In the genomic region with DNA sequence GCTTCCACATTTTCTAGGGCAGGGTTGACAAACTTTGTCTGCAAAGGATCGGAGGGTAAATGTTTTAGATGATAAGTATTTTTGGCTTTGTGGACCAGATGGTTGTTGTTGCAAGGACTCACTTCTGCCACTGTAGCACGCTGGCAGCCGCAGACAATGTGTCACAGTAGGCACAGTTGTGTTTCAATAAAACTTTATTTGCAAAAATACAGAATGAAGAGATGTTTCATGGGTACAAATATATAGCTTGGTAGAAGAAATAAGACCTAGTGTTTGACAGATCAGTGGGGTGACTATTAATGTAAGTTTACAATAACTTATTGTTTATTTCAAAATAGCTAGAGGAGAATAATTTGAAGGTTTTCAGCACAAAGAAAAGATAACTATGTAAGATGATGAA, we compare ENCODE assay signal across 17 cellular contexts.
DNase-seq lines count a peak whose midpoint lies in the region; ATAC-seq, FAIRE-seq and TF ChIP-seq lines count a peak whose summit lies in the region.
"Had no signal": no experiment of that assay in that cellular context is flagged by ENCODE, and none has a peak within 500 bp of the region (broad histone marks: within the 10 kb centered on the region; RNA-seq: fewer than 3 reads in every experiment).

No MANE protein-coding gene starts in this region.

- H3K9me3 ChIP-seq in HepG2 (ENCODE audit: low read length) = no peaks in the 10 kb centered on the region; the same call in 1 of the 2 replicates
- no peaks in the 10 kb centered on the region for H3K9me3 ChIP-seq in right lobe of liver

- H4K20me1 ChIP-seq in HepG2 (ENCODE audit: insufficient read depth, low read length) = no peaks in the 10 kb centered on the region
- H4K20me1 ChIP-seq: BLaER1 treated with 17β-estradiol and CSF1 and Interleukin-3, amounts not matched to agents 10 nM and 100 nM had no signal

- H3K36me3 ChIP-seq in HepG2 (replicated peaks in 1 of 2; ENCODE audit: control insufficient read depth in 1 of 2, insufficient read depth in 2 of 2, low read length in 2 of 2) (no peaks in the 10 kb centered on the region), right lobe of liver (no peaks in the 10 kb centered on the region)
- H3K36me3 ChIP-seq: BLaER1 treated with 17β-estradiol and CSF1 and Interleukin-3, amounts not matched to agents 10 nM and 100 nM had no signal

- H2AFZ ChIP-seq in HepG2 (ENCODE audit: low read length) = no peak overlapping the region
- H2AFZ ChIP-seq: GM23338 had no signal

- H3K4me1 ChIP-seq in HepG2 (ENCODE audit: insufficient read depth, low read length) (no peaks in the 10 kb centered on the region), right lobe of liver (no peaks in the 10 kb centered on the region)

- H3K4me3 ChIP-seq in HepG2 (replicated peaks in 1 of 3; ENCODE audit: insufficient read depth in 1 of 3, low read depth in 2 of 3, low read length in 3 of 3) (no peak overlapping the region), right lobe of liver (no peak overlapping the region)
- H3K4me3 ChIP-seq: BLaER1 treated with 17β-estradiol and CSF1 and Interleukin-3, amounts not matched to agents 10 nM and 100 nM; GM23338 had no signal

- CTCF ChIA-PET in HepG2 (lab: Yijun Ruan, JAX; ENCODE audit: low intra/inter-chr PET ratio, low total read pairs) = no interaction called here

- intact Hi-C loops in HepG2 (cut with micrococcal nuclease; ENCODE audit: unreplicated experiment) = no loop called here
- intact Hi-C loops in right lobe of liver (cut with DNase I) = no loop called here

- POLR2A ChIA-PET in HepG2 (lab: Yijun Ruan, JAX) = no interaction called here

- TF ChIP-seq EP300 in HepG2 (IDR thresholded peaks at IDR 0.05; ENCODE audit: low read depth in 2 of 2, low read length in 2 of 2) (no peak), HepG2 (CRISPR knock-in tag; IDR thresholded peaks at IDR 0.05; ENCODE audit: borderline replicate concordance) (no peak)

- no peak for FAIRE-seq in HepG2 (lab: Jason Lieb, UNC)
- FAIRE-seq: H54, HTR-8/SVneo had no signal

- no peak overlapping the region for H3K27ac ChIP-seq in HepG2 (ENCODE audit: extremely low read length, insufficient read depth, low read length)
- no peak overlapping the region for H3K27ac ChIP-seq in right lobe of liver
- H3K27ac ChIP-seq: BLaER1 treated with 17β-estradiol and CSF1 and Interleukin-3, amounts not matched to agents 10 nM and 100 nM had no signal

- no peak for DNase-seq in HepG2 (ENCODE audit: low spot score)
- no peak for DNase-seq in right lobe of liver
- peak; percentile 18 for DNase-seq in NCI-H446 treated with DMSO at 0.1 percent for 48 hours (lab: John Stamatoyannopoulos, UW)
- peak; percentile 9 for DNase-seq in islet precursor cell
- DNase-seq in A172 (ENCODE audit: low spot score) = no peak
- no peak for DNase-seq in stimulated activated naive CD4-positive, alpha-beta T cell (lab: John Stamatoyannopoulos, UW)
- DNase-seq: 8988T, Calu3, DMS79, GDM1, HCEC 1CT had no signal

- in situ Hi-C loops in HepG2 (cut with HindIII; ENCODE audit: extremely low pct_ligation_motif_present, low pct_unique_long_range_greater_than_20kb) = no loop called here

- no peaks in the 10 kb centered on the region for H3K79me2 ChIP-seq in HepG2 (ENCODE audit: insufficient read depth, low read length)

- WGBS in HepG2 (ENCODE audit: low lambda C conversion rate) = 1% methylated on average over 3 of the region's 3 CpGs
- WGBS in right lobe of liver (ENCODE audit: insufficient coverage, low coverage, low lambda C conversion rate, missing lambda C conversion rate) = 49% methylated on average over 3 of the region's 3 CpGs

- TF ChIP-seq POLR2A in HepG2 (IDR thresholded peaks at IDR 0.05; ENCODE audit: insufficient read depth in 1 of 2, low read depth in 2 of 2, low read length in 2 of 2) (no peak), right lobe of liver (IDR thresholded peaks at IDR 0.05) (no peak)

- BruUV-seq in HepG2 (replicated peaks; lab: Mats Ljungman, UMichigan) = no TSS peak

- H3K27me3 ChIP-seq in HepG2 (ENCODE audit: control insufficient read depth in 1 of 2, insufficient read depth in 2 of 2, low read length in 2 of 2) (peaks cover 0 to 2% of the 10 kb centered on the region in 2 experiments; a peak in 2 of 5 replicates), right lobe of liver (no peaks in the 10 kb centered on the region)
- H3K27me3 ChIP-seq: BLaER1 treated with 17β-estradiol and CSF1 and Interleukin-3, amounts not matched to agents 10 nM and 100 nM had no signal

- no peak for TF ChIP-seq RAD21 in HepG2 (CRISPR knock-in tag; IDR thresholded peaks at IDR 0.05)

- ATAC-seq in HepG2 (no peak), right lobe of liver (no peak), HG03469 (IDR thresholded peaks at IDR 0.05; ENCODE audit: unreplicated experiment) (no peak)
- ATAC-seq: CD8-positive, alpha-beta T cell; GM23338 had no signal

- no peak overlapping the region for H3K9ac ChIP-seq in HepG2 (ENCODE audit: insufficient read depth, low read depth, low read length)
- H3K9ac ChIP-seq: BLaER1 treated with 17β-estradiol and CSF1 and Interleukin-3, amounts not matched to agents 10 nM and 100 nM had no signal

- TF ChIP-seq CTCF in HepG2 (CRISPR knock-in tag; IDR thresholded peaks at IDR 0.05) (no peak), right lobe of liver (IDR thresholded peaks at IDR 0.05) (no peak)

- H3K4me2 ChIP-seq in HepG2 (ENCODE audit: low read depth, low read length) = no peak overlapping the region
- H3K4me2 ChIP-seq: BLaER1 treated with 17β-estradiol and CSF1 and Interleukin-3, amounts not matched to agents 10 nM and 100 nM; GM23338 had no signal

TF ChIP-seq in HepG2, 621 proteins besides CTCF, POLR2A, EP300 and RAD21:
- TF ChIP-seq CHCHD3 (CRISPR knock-in tag; IDR thresholded peaks at IDR 0.05) = no peak
- TF ChIP-seq, protein P1, sequence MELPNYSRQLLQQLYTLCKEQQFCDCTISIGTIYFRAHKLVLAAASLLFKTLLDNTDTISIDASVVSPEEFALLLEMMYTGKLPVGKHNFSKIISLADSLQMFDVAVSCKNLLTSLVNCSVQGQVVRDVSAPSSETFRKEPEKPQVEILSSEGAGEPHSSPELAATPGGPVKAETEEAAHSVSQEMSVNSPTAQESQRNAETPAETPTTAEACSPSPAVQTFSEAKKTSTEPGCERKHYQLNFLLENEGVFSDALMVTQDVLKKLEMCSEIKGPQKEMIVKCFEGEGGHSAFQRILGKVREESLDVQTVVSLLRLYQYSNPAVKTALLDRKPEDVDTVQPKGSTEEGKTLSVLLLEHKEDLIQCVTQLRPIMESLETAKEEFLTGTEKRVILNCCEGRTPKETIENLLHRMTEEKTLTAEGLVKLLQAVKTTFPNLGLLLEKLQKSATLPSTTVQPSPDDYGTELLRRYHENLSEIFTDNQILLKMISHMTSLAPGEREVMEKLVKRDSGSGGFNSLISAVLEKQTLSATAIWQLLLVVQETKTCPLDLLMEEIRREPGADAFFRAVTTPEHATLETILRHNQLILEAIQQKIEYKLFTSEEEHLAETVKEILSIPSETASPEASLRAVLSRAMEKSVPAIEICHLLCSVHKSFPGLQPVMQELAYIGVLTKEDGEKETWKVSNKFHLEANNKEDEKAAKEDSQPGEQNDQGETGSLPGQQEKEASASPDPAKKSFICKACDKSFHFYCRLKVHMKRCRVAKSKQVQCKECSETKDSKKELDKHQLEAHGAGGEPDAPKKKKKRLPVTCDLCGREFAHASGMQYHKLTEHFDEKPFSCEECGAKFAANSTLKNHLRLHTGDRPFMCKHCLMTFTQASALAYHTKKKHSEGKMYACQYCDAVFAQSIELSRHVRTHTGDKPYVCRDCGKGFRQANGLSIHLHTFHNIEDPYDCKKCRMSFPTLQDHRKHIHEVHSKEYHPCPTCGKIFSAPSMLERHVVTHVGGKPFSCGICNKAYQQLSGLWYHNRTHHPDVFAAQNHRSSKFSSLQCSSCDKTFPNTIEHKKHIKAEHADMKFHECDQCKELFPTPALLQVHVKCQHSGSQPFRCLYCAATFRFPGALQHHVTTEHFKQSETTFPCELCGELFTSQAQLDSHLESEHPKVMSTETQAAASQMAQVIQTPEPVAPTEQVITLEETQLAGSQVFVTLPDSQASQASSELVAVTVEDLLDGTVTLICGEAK (IDR thresholded peaks at IDR 0.05) = no peak
- TF ChIP-seq, protein P1 (CRISPR knock-in tag; IDR thresholded peaks at IDR 0.05) = peak; percentile 64

Comparison
In these comparisons a context has a peak if more than half of its experiments do, and no peak if none do; other contexts are left out.
1. DNase-seq: peak in NCI-H446 treated with DMSO at 0.1 percent for 48 hours (single experiment) and islet precursor cell (single experiment); none in HepG2 (single experiment), right lobe of liver (0 of 3), A172 (single experiment) and stimulated activated naive CD4-positive, alpha-beta T cell (0 of 6).